Comparison of ENCODE assay signal across 7 cellular contexts in genomic region chr14:85084344-85084743, GRCh38.
"Had no signal": no experiment of that assay in that cellular context is flagged by ENCODE, and none has a peak within 500 bp of the region (broad histone marks: within the 10 kb centered on the region; RNA-seq: fewer than 3 reads in every experiment).

No MANE protein-coding gene starts in this region.

- H3K9me3 Mint-ChIP-seq: H9 had no signal

- H3K9ac ChIP-seq: GM23248 had no signal

- H3K4me3 Mint-ChIP-seq: H9, IgD-negative memory B cell had no signal

- H3K36me3 Mint-ChIP-seq: IgD-negative memory B cell had no signal

- H3K4me3 ChIP-seq: GM23248 had no signal

- DNase-seq: GM23248, H9, HCEC 1CT, KBM-7 had no signal

- H3K27ac ChIP-seq: GM23248, HL-60 had no signal

- H2AFZ ChIP-seq: GM23248 had no signal

- H3K4me1 Mint-ChIP-seq: H9 had no signal

- H3K27me3 Mint-ChIP-seq: IgD-negative memory B cell had no signal

- H3K27ac Mint-ChIP-seq: H9, IgD-negative memory B cell had no signal

- ATAC-seq: HepG2 had no signal
